ENCODE assay signal across 10 cellular contexts in genomic region chr10:69051303-69051702, GRCh38. TPM values are rescaled to one million over a fixed set of nuclear protein-coding genes. Genes with fewer than 3 reads are reported as not detected.
DNase-seq lines count a peak whose midpoint lies in the region; ATAC-seq and TF ChIP-seq lines count a peak whose summit lies in the region.
"Had no signal": no experiment of that assay in that cellular context is flagged by ENCODE, and none has a peak within 500 bp of the region (broad histone marks: within the 10 kb centered on the region; RNA-seq: fewer than 3 reads in every experiment).

No MANE protein-coding gene starts in this region.

- no peaks in the 10 kb centered on the region for H3K36me3 Mint-ChIP-seq in T-helper 17 cell (ENCODE audit: low read depth)
- no peaks in the 10 kb centered on the region for H3K36me3 Mint-ChIP-seq in glutamatergic neuron (ENCODE audit: unreplicated experiment)

- H3K4me1 Mint-ChIP-seq in T-helper 17 cell: peaks cover 10% of the 10 kb centered on the region
- H3K4me1 Mint-ChIP-seq in glutamatergic neuron (ENCODE audit: low read depth, unreplicated experiment): no peaks in the 10 kb centered on the region

- H3K27ac Mint-ChIP-seq in T-helper 17 cell: peak overlapping the region; percentile 56
- no peak overlapping the region for H3K27ac Mint-ChIP-seq in glutamatergic neuron (ENCODE audit: unreplicated experiment)

- peak overlapping the region; percentile 53 for H3K4me3 Mint-ChIP-seq in T-helper 17 cell
- no peak overlapping the region for H3K4me3 Mint-ChIP-seq in glutamatergic neuron (ENCODE audit: unreplicated experiment)

- no peak for TF ChIP-seq CTCF in glutamatergic neuron (IDR thresholded peaks at IDR 0.05; ENCODE audit: partially characterized antibody, unreplicated experiment)

- H3K27me3 Mint-ChIP-seq in T-helper 17 cell (no peaks in the 10 kb centered on the region), glutamatergic neuron (ENCODE audit: unreplicated experiment) (peaks cover 3% of the 10 kb centered on the region)

- peak; percentile 31 for ATAC-seq in GM21786 (IDR thresholded peaks at IDR 0.05; ENCODE audit: unreplicated experiment)
- ATAC-seq in T-helper 17 cell: peak; percentile 59

- DNase-seq in Ammon's horn (ENCODE audit: low spot score): peak; percentile 73
- DNase-seq in T-helper 17 cell: no peak
- DNase-seq in kidney tubule cell (ENCODE audit: low spot score): peak; percentile 53
- DNase-seq in glutamatergic neuron: no peak
- DNase-seq in iPS-NIHi11 (ENCODE audit: low spot score): no peak
- no peak for DNase-seq in LoVo (ENCODE audit: low spot score)
- no peak for DNase-seq in NCI-H1436 treated with DMSO at 0.1 percent for 48 hours (lab: John Stamatoyannopoulos, UW)

- H3K9me3 ChIP-seq in T-helper 17 cell (ENCODE audit: control insufficient read depth, low read length, poor library complexity, severe bottlenecking): no peaks in the 10 kb centered on the region
- H3K9me3 ChIP-seq: pancreas, upper lobe of left lung had no signal

- no peaks in the 10 kb centered on the region for H3K9me3 Mint-ChIP-seq in glutamatergic neuron (ENCODE audit: unreplicated experiment)

RNA-seq across cellular contexts. Expression of gene SRGN, which starts 36.6 kb away (rescaled TPM):
- total RNA-seq in T-helper 17 cell: 100 to 1,000 TPM; 382 to 467 TPM
- not detected for total RNA-seq in glutamatergic neuron (ENCODE audit: unreplicated experiment)

Comparison
In these comparisons a context has a peak if more than half of its experiments do, and no peak if none do; other contexts are left out.
1. DNase-seq: peak in Ammon's horn (single experiment) and kidney tubule cell (single experiment); none in T-helper 17 cell (0 of 3), glutamatergic neuron (single experiment), iPS-NIHi11 (single experiment), LoVo (single experiment) and NCI-H1436 treated with DMSO at 0.1 percent for 48 hours (single experiment).
2. RNA of gene SRGN, which starts 36.6 kb away (total RNA-seq): 382 to 467 TPM in T-helper 17 cell; not detected in glutamatergic neuron (single experiment); every median in the first group is over 100 times any median in the second.